22 cellular contexts compared by ENCODE assay signal in genomic region chr14:75240781-75241180, GRCh38. TPM values are rescaled to one million over a fixed set of nuclear protein-coding genes. Genes with fewer than 3 reads are reported as not detected.
DNase-seq lines count a peak whose midpoint lies in the region; ATAC-seq and TF ChIP-seq lines count a peak whose summit lies in the region.
"Had no signal": no experiment of that assay in that cellular context is flagged by ENCODE, and none has a peak within 500 bp of the region (broad histone marks: within the 10 kb centered on the region; RNA-seq: fewer than 3 reads in every experiment).

No MANE protein-coding gene starts in this region.

- H3K27ac ChIP-seq in gastrocnemius medialis = peak overlapping the region in 3 of 4 donors; percentile 93 to 98 (median 93)
- H3K27ac ChIP-seq: C4-2B, PC-9 had no signal

- H3K4me1 Mint-ChIP-seq in brain = peaks cover 67% of the 10 kb centered on the region
- H3K4me1 Mint-ChIP-seq in activated CD4-positive, alpha-beta T cell treated with anti-CD3 and anti-CD28 coated beads, Interleukin-2, amount 10 ng/mL, durations not matched to agents 24 days and 14 days = no peaks in the 10 kb centered on the region

- intact Hi-C loops in left colon (cut with DNase I, micrococcal nuclease) = no loop called here
- intact Hi-C loops in gastrocnemius medialis (cut with DNase I; ENCODE audit: low total_unique reads) = no loop called here
- intact Hi-C loops in activated CD4-positive, alpha-beta T cell treated with anti-CD3 and anti-CD28 coated beads, Interleukin-2, amount 10 ng/mL, durations not matched to agents 24 days and 14 days (cut with micrococcal nuclease) = no loop called here

- DNase-seq in left colon (no peak), gastrocnemius medialis (no peak), NCI-H187 (lab: John Stamatoyannopoulos, UW) (no peak)
- DNase-seq in activated CD4-positive, alpha-beta T cell treated with anti-CD3 and anti-CD28 coated beads, Interleukin-2, amount 10 ng/mL, durations not matched to agents 24 days and 14 days = no peak
- DNase-seq: Caco-2; CD8-positive, alpha-beta T cell; GOT3; HCEC 1CT; Kasumi-1; NCI-H1105 treated with DMSO at 0.1 percent for 48 hours; NCI-H2029 treated with DMSO at 0.1 percent for 48 hours; NCI-H446 treated with DMSO at 0.1 percent for 48 hours; NCI-H526; NCI-H82; NK-92 treated with Interleukin-12 subunit alpha and Interleukin-12 subunit beta, amount 100 ng/mL, for 24 hours; PC-9; Right ventricle myocardium superior had no signal

- H3K27ac Mint-ChIP-seq in brain = peak overlapping the region in 3 of 5 experiments; percentile 14 to 99 (median 98)
- no peak overlapping the region for H3K27ac Mint-ChIP-seq in activated CD4-positive, alpha-beta T cell treated with anti-CD3 and anti-CD28 coated beads, Interleukin-2, amount 10 ng/mL, durations not matched to agents 24 days and 14 days
- H3K27ac Mint-ChIP-seq: CD8-positive, alpha-beta T cell had no signal

- ATAC-seq in left colon (peak; percentile 38), gastrocnemius medialis (no peak), GM18498 (IDR thresholded peaks at IDR 0.05; ENCODE audit: unreplicated experiment) (no peak), HG02798 (IDR thresholded peaks at IDR 0.05; ENCODE audit: poor library complexity, unreplicated experiment) (no peak)
- ATAC-seq: CD8-positive, alpha-beta T cell; K562 had no signal

- peaks cover 42 to 46% of the 10 kb centered on the region in 2 donors for H3K4me1 ChIP-seq in gastrocnemius medialis
- H3K4me1 ChIP-seq: Caco-2 had no signal

- H3K4me3 Mint-ChIP-seq in brain = no peak overlapping the region
- no peak overlapping the region for H3K4me3 Mint-ChIP-seq in activated CD4-positive, alpha-beta T cell treated with anti-CD3 and anti-CD28 coated beads, Interleukin-2, amount 10 ng/mL, durations not matched to agents 24 days and 14 days
- H3K4me3 Mint-ChIP-seq: CD8-positive, alpha-beta T cell had no signal

- peaks cover 0 to 8% (median 0%) of the 10 kb centered on the region in 5 experiments for H3K9me3 Mint-ChIP-seq in brain
- H3K9me3 Mint-ChIP-seq in activated CD4-positive, alpha-beta T cell treated with anti-CD3 and anti-CD28 coated beads, Interleukin-2, amount 10 ng/mL, durations not matched to agents 24 days and 14 days = no peaks in the 10 kb centered on the region
- H3K9me3 Mint-ChIP-seq: CD8-positive, alpha-beta T cell had no signal

- H3K27me3 ChIP-seq in gastrocnemius medialis = no peaks in the 10 kb centered on the region

- H3K27me3 Mint-ChIP-seq in brain = peaks cover 7% of the 10 kb centered on the region
- peaks cover 45% of the 10 kb centered on the region for H3K27me3 Mint-ChIP-seq in activated CD4-positive, alpha-beta T cell treated with anti-CD3 and anti-CD28 coated beads, Interleukin-2, amount 10 ng/mL, durations not matched to agents 24 days and 14 days

- H3K36me3 ChIP-seq in gastrocnemius medialis = no peaks in the 10 kb centered on the region

- TF ChIP-seq POLR2A in gastrocnemius medialis (IDR thresholded peaks at IDR 0.05) = no peak

- H3K4me3 ChIP-seq in gastrocnemius medialis = no peak overlapping the region
- H3K4me3 ChIP-seq: K562, PC-9 had no signal

- in situ Hi-C loops in gastrocnemius medialis (cut with MboI; ENCODE audit: low sequenced_read_pairs in 4 of 4) = no loop called here

- no peaks in the 10 kb centered on the region for H3K36me3 Mint-ChIP-seq in brain
- no peaks in the 10 kb centered on the region for H3K36me3 Mint-ChIP-seq in activated CD4-positive, alpha-beta T cell treated with anti-CD3 and anti-CD28 coated beads, Interleukin-2, amount 10 ng/mL, durations not matched to agents 24 days and 14 days (ENCODE audit: low read depth)
- H3K36me3 Mint-ChIP-seq: CD8-positive, alpha-beta T cell had no signal

- TF ChIP-seq CTCF in brain (conservative IDR thresholded peaks at IDR 0.05) = no peak
- TF ChIP-seq CTCF in gastrocnemius medialis (IDR thresholded peaks at IDR 0.05 in 4 of 5, conservative IDR thresholded peaks at IDR 0.05 in 1 of 5) = no peak

- no peaks in the 10 kb centered on the region for H3K9me3 ChIP-seq in gastrocnemius medialis
- H3K9me3 ChIP-seq: Caco-2 had no signal

RNA-seq across cellular contexts. Expression of gene FOS, which starts 37.8 kb away (rescaled TPM):
- polyA plus RNA-seq in brain (ENCODE audit: insufficient read depth, low read depth, low replicate concordance) = 9.4 TPM
- total RNA-seq in left colon (100 to 1,000 TPM; 220 to 877 TPM), gastrocnemius medialis (100 to 1,000 TPM in 1 of 4 donors, 10 to 100 TPM in 3; 16.3 to 110 (median 53.5) TPM)
- 26.5 and 29.6 TPM in 2 replicates for total RNA-seq in activated CD4-positive, alpha-beta T cell treated with anti-CD3 and anti-CD28 coated beads, Interleukin-2, amount 10 ng/mL, durations not matched to agents 24 days and 14 days
